In genomic region chr2:133157141-133157540, GRCh38 we compare ENCODE assay signal across 2 cellular contexts.
TF ChIP-seq lines count a peak whose summit lies in the region.

No MANE protein-coding gene starts in this region.

TF ChIP-seq in IMR-90, 13 proteins besides CTCF, POLR2A, EP300 and RAD21 (continued from another document):
- peak; percentile 13; the same call in 1 of the 2 replicates for TF ChIP-seq SMC3 (IDR thresholded peaks at IDR 0.05; ENCODE audit: low read depth, low read length)

TF ChIP-seq in neural cell, 6 proteins besides CTCF, POLR2A, EP300 and RAD21 (continued from another document):
- TF ChIP-seq EZH2 (IDR thresholded peaks at IDR 0.05; ENCODE audit: borderline replicate concordance, insufficient read depth, low read length, poor library complexity, severe bottlenecking) (no peak), MXI1 (conservative IDR thresholded peaks at IDR 0.05; ENCODE audit: poor library complexity, severe bottlenecking) (no peak)
TF ChIP-seq in neural cell: peak in this region for 1.
